ENCODE assay signal across 1 cellular context in genomic region chr6:3835055-3835731, GRCh38.
TF ChIP-seq lines count a peak whose summit lies in the region.

No MANE protein-coding gene starts in this region.

TF ChIP-seq in HepG2, 621 proteins besides CTCF, POLR2A, EP300 and RAD21 (continued from another document and continues in another):
- TF ChIP-seq ZXDC (CRISPR knock-in tag; IDR thresholded peaks at IDR 0.05) (peak; percentile 60; the same call in 1 of the 2 replicates), KMT2B (CRISPR knock-in tag; IDR thresholded peaks at IDR 0.05) (no peak), TP53 (CRISPR knock-in tag; conservative IDR thresholded peaks at IDR 0.05) (no peak), ZNF234 (CRISPR knock-in tag; conservative IDR thresholded peaks at IDR 0.05) (no peak), REL (CRISPR knock-in tag; conservative IDR thresholded peaks at IDR 0.05) (no peak), NR2C2 (CRISPR knock-in tag; IDR thresholded peaks at IDR 0.05; ENCODE audit: borderline replicate concordance) (peak; percentile 64; the same call in 1 of the 2 replicates), ZNF383 (CRISPR knock-in tag; IDR thresholded peaks at IDR 0.05; ENCODE audit: borderline replicate concordance) (no peak), ZNF101 (CRISPR knock-in tag; IDR thresholded peaks at IDR 0.05; ENCODE audit: borderline replicate concordance, low read depth) (no peak), FOXA1 (IDR thresholded peaks at IDR 0.05) (no peak), FOXA1 (CRISPR knock-in tag; IDR thresholded peaks at IDR 0.05) (peak; percentile 66), HOXD1 (CRISPR knock-in tag; IDR thresholded peaks at IDR 0.05) (no peak), ZFP41 (CRISPR knock-in tag; IDR thresholded peaks at IDR 0.05; ENCODE audit: borderline replicate concordance) (no peak), TOE1 (CRISPR knock-in tag; IDR thresholded peaks at IDR 0.05) (0 out of 2 replicates have a peak, but pooled peaks have one; percentile 21), SOX5 (CRISPR knock-in tag; IDR thresholded peaks at IDR 0.05; ENCODE audit: borderline replicate concordance) (peak; percentile 78; the same call in 1 of the 2 replicates), RNF219 (CRISPR knock-in tag; IDR thresholded peaks at IDR 0.05) (no peak), ZSCAN22 (CRISPR knock-in tag; IDR thresholded peaks at IDR 0.05) (no peak), YEATS4 (CRISPR knock-in tag; IDR thresholded peaks at IDR 0.05; ENCODE audit: borderline replicate concordance) (peak; percentile 84), ZNF713 (CRISPR knock-in tag; IDR thresholded peaks at IDR 0.05) (no peak), TRAFD1 (CRISPR knock-in tag; IDR thresholded peaks at IDR 0.05; ENCODE audit: borderline replicate concordance) (no peak), ZNF615 (CRISPR knock-in tag; IDR thresholded peaks at IDR 0.05; ENCODE audit: borderline replicate concordance) (no peak), ZNF703 (CRISPR knock-in tag; IDR thresholded peaks at IDR 0.05; ENCODE audit: borderline replicate concordance) (no peak), ZNF281 (CRISPR knock-in tag; IDR thresholded peaks at IDR 0.05; ENCODE audit: borderline replicate concordance) (peak; percentile 79; the same call in 1 of the 2 replicates), ZSCAN12 (CRISPR knock-in tag; IDR thresholded peaks at IDR 0.05) (no peak), NKX3-1 (CRISPR knock-in tag; IDR thresholded peaks at IDR 0.05) (0 out of 2 replicates have a peak, but pooled peaks have one; percentile 36), ZBTB40 (IDR thresholded peaks at IDR 0.05) (no peak), ZBTB40 (CRISPR knock-in tag; IDR thresholded peaks at IDR 0.05) (peak; percentile 54; the same call in 1 of the 2 replicates), CSRNP2 (CRISPR knock-in tag; conservative IDR thresholded peaks at IDR 0.05; ENCODE audit: low read depth) (no peak), ZNF746 (CRISPR knock-in tag; IDR thresholded peaks at IDR 0.05) (peak; percentile 59; the same call in 1 of the 2 replicates), ZBTB7A (CRISPR knock-in tag; IDR thresholded peaks at IDR 0.05) (no peak), ZBTB43 (CRISPR knock-in tag; conservative IDR thresholded peaks at IDR 0.05) (peak; percentile 79), PBX2 (CRISPR knock-in tag; IDR thresholded peaks at IDR 0.05) (peak; percentile 56), KAT2B (IDR thresholded peaks at IDR 0.05; ENCODE audit: borderline replicate concordance, low read depth, low read length) (no peak), SP5 (CRISPR knock-in tag; IDR thresholded peaks at IDR 0.05; ENCODE audit: borderline replicate concordance, low read depth) (peak; percentile 60; the same call in 1 of the 2 replicates), ZNF619 (CRISPR knock-in tag; IDR thresholded peaks at IDR 0.05) (0 out of 2 replicates have a peak, but pooled peaks have one; percentile 42), KAT7 (CRISPR knock-in tag; IDR thresholded peaks at IDR 0.05; ENCODE audit: borderline replicate concordance) (peak; percentile 84; the same call in 1 of the 2 replicates), FOXJ3 (CRISPR knock-in tag; IDR thresholded peaks at IDR 0.05; ENCODE audit: borderline replicate concordance) (peak; percentile 62; the same call in 1 of the 2 replicates), TRIM24 (CRISPR knock-in tag; IDR thresholded peaks at IDR 0.05) (peak; percentile 93)
